Comparison of ENCODE assay signal across 8 cellular contexts in the genomic region with DNA sequence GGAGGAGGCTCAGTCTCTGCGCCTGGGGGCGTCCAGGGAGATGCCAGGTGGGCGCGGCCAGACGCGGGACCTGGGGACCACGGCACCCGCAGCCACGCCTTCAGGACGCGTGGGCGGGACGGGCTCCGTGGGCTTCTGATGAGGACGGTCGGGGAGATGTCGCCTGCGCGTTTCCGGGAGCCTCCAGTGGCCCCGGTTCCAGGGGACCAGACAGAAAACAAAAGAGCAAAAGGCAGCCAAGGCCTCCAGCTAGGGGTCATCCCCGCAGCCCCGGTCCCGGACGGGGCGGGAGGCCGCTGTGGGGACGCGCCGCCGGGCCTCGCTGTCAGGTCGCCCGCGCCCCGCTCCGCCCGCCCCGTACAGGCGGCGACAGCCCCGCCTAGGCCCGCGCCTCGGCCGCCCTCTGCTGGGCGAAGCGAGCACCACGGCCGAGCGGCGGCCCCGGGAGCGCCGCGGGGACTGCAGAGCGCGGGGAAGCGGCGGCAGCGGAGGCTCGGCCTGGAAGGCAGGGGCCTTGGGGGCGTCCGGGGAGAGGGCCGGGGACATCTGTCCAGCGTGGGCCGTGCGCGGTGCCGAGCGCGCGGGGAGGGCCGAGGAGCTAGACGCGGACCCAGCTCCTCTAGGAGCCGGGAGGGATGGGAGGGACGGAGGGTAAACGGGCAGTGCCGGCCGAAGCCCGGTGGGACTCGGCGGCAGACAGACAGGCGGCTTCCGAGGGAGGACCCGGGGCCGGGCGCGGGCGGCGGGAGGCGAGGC. TPM values are rescaled to one million over a fixed set of nuclear protein-coding genes. Genes with fewer than 3 reads are reported as not detected.
A peak's percentile ranks its signal among the peaks of the same experiment; 100 is the strongest.
DNase-seq lines count a peak whose midpoint lies in the region; ATAC-seq and TF ChIP-seq lines count a peak whose summit lies in the region.

No MANE protein-coding gene starts in this region.

- TF ChIP-seq EP300 in sigmoid colon (IDR thresholded peaks at IDR 0.05) = no peak

- H3K4me3 ChIP-seq in astrocyte of the cerebellum (ENCODE audit: low read depth, low read length) = peak overlapping the region; percentile 57
- H3K4me3 ChIP-seq in sigmoid colon = peak overlapping the region; percentile 40 to 72 (median 62)

- ATAC-seq in HG02759 (IDR thresholded peaks at IDR 0.05; ENCODE audit: unreplicated experiment) = peak; percentile 96

- peak overlapping the region; percentile 75 to 87 (median 84) for H3K27ac ChIP-seq in sigmoid colon

- no peaks in the 10 kb centered on the region for H3K27me3 ChIP-seq in sigmoid colon

- in situ Hi-C loops in astrocyte of the cerebellum (cut with HindIII; ENCODE audit: low sequenced_read_pairs) = no loop called here

- H3K36me3 ChIP-seq in sigmoid colon = no peaks in the 10 kb centered on the region

- TF ChIP-seq POLR2A in GM15510 (IDR thresholded peaks at IDR 0.05; ENCODE audit: borderline replicate concordance, extremely low read depth, insufficient read length) = peak; percentile 36
- TF ChIP-seq POLR2A in sigmoid colon (IDR thresholded peaks at IDR 0.05) = no peak

- TF ChIP-seq CTCF in astrocyte of the cerebellum (IDR thresholded peaks at IDR 0.05; ENCODE audit: low read depth, low read length, missing control alignments) = peak; percentile 44
- peak in 3 of 4 experiments; percentile 17 to 91 (median 32) for TF ChIP-seq CTCF in sigmoid colon (IDR thresholded peaks at IDR 0.05)

- peaks cover 0 to 19% (median 15%) of the 10 kb centered on the region in 4 donors for H3K4me1 ChIP-seq in sigmoid colon

- H3K9me3 ChIP-seq in sigmoid colon = no peaks in the 10 kb centered on the region

- intact Hi-C loops in sigmoid colon (cut with DNase I) = loop anchor here (1.0 to 2.0 kb wide), 5 partner anchors 38 to 1947 kb away; no protein-coding TSS in a partner anchor

- WGBS in sigmoid colon, 2 donors = 1% methylated on average over 93 of the region's 93 CpGs

- peak; percentile 80 for DNase-seq in NCI-H1105 (lab: John Stamatoyannopoulos, UW)
- peak; percentile 76 for DNase-seq in T-helper 9 cell
- peak; percentile 12 for DNase-seq in astrocyte of the cerebellum (ENCODE audit: low read depth)
- peak in 46 of 51 donors; percentile 13 to 83 (median 54) for DNase-seq in hypothalamus (lab: John Stamatoyannopoulos, UW)
- peak; percentile 86 for DNase-seq in sigmoid colon
- DNase-seq in DMS153 treated with DMSO at 0.1 percent for 48 hours (lab: John Stamatoyannopoulos, UW; ENCODE audit: unreplicated experiment) = no peak

RNA-seq across cellular contexts. Expression of gene TMEM242, which starts 48.7 kb away (rescaled TPM):
- total RNA-seq in sigmoid colon = 10 to 100 TPM in 1 of 4 donors, 1 to 10 TPM in 3; 6.1 to 10.0 (median 7.7) TPM
- polyA plus RNA-seq in sigmoid colon = 1 to 10 TPM; 1.8 to 6.9 (median 3.5) TPM
